12 cellular contexts compared by ENCODE assay signal in the genomic region with DNA sequence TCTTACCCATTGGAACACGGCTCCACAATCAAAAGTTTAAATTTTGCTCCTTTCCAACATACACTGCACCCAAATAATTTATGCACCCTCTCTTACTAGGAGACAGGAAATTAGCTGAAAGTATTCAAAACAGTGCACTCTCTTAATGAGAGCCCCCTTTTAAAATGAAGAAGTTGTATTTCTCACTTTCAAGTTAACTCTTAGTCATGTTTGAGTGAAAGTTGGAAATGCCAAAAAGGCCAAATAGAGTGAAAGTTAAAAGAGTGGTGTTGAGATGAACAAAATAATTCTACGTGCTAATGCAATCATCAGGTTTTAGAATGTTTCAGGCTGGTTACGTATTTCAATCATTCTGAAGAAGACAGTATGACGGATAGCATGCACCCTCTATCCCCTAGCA.
DNase-seq lines count a peak whose midpoint lies in the region; ATAC-seq and TF ChIP-seq lines count a peak whose summit lies in the region.
"Had no signal": no experiment of that assay in that cellular context is flagged by ENCODE, and none has a peak within 500 bp of the region (broad histone marks: within the 10 kb centered on the region; RNA-seq: fewer than 3 reads in every experiment).

No MANE protein-coding gene starts in this region.

- no peaks in the 10 kb centered on the region; the same call in 1 of the 3 replicates for H3K9me3 Mint-ChIP-seq in GM23338
- peaks cover 5% of the 10 kb centered on the region for H3K9me3 Mint-ChIP-seq in memory B cell

- H3K9me2 ChIP-seq in GM23338 (ENCODE audit: insufficient read depth), result peaks cover 12% of the 10 kb centered on the region

- no peaks in the 10 kb centered on the region for H3K9me3 ChIP-seq in WERI-Rb-1 (ENCODE audit: severe bottlenecking)
- H3K9me3 ChIP-seq: gastrocnemius medialis had no signal

- H4K20me1 ChIP-seq in GM23338 (replicated peaks; ENCODE audit: insufficient read depth), result no peaks in the 10 kb centered on the region

- ATAC-seq in GM18868 (IDR thresholded peaks at IDR 0.05; ENCODE audit: unreplicated experiment) (peak; percentile 83), GM23338 (no peak), HG03432 (IDR thresholded peaks at IDR 0.05; ENCODE audit: unreplicated experiment) (peak; percentile 83), memory B cell (ENCODE audit: low read depth) (peak; percentile 80)
- ATAC-seq: gastrocnemius medialis had no signal

- H3K4me1 ChIP-seq in GM23338 (ENCODE audit: insufficient read depth), result peaks cover 40% of the 10 kb centered on the region
- H3K4me1 ChIP-seq: gastrocnemius medialis had no signal

- TF ChIP-seq CTCF in GM23338 (conservative IDR thresholded peaks at IDR 0.05; ENCODE audit: low read depth in 2 of 2), result no peak
- TF ChIP-seq CTCF in WERI-Rb-1 (IDR thresholded peaks at IDR 0.05; ENCODE audit: low read depth, low read length), result no peak

- H3K27ac Mint-ChIP-seq in GM23338, result peak overlapping the region; percentile 6; the same call in 1 of the 2 replicates
- H3K27ac Mint-ChIP-seq in memory B cell, result peak overlapping the region; percentile 61
- H3K27ac Mint-ChIP-seq: activated T-helper 1 cell treated with anti-CD3 and anti-CD28 coated beads, Interleukin-12 subunit alpha, Interleukin-12 subunit beta, Interleukin-2, Interleukin-4 antibody, amounts not matched to agents 30 ng/mL and 10 ng/mL and 1 ng/mL, durations not matched to agents 14 hours and 24 hours and 36 hours; CD4-positive, CD25-positive, alpha-beta regulatory T cell had no signal

- H3K4me3 ChIP-seq in GM23338, result peak overlapping the region; percentile 14; the same call in 1 of the 2 replicates
- no peak overlapping the region for H3K4me3 ChIP-seq in WERI-Rb-1 (ENCODE audit: low read depth, low read length)
- H3K4me3 ChIP-seq: gastrocnemius medialis, skin epidermis had no signal

- peaks cover 2% of the 10 kb centered on the region for H3K27me3 Mint-ChIP-seq in GM23338 (ENCODE audit: insufficient read depth, low read depth, poor library complexity)
- no peaks in the 10 kb centered on the region for H3K27me3 Mint-ChIP-seq in memory B cell

- H3K36me3 ChIP-seq in GM23338 (ENCODE audit: insufficient read depth), result no peaks in the 10 kb centered on the region
- H3K36me3 ChIP-seq in WERI-Rb-1, result no peaks in the 10 kb centered on the region
- H3K36me3 ChIP-seq: gastrocnemius medialis had no signal

- H3K79me2 ChIP-seq in GM23338 (replicated peaks; ENCODE audit: insufficient read depth), result no peaks in the 10 kb centered on the region

- H3K4me1 Mint-ChIP-seq in GM23338 (peaks cover 43% of the 10 kb centered on the region), memory B cell (peaks cover 21% of the 10 kb centered on the region)
- H3K4me1 Mint-ChIP-seq: CD4-positive, CD25-positive, alpha-beta regulatory T cell had no signal

- peak overlapping the region; percentile 11; the same call in 1 of the 2 replicates for H3K27ac ChIP-seq in GM23338 (ENCODE audit: low read depth)
- H3K27ac ChIP-seq in WERI-Rb-1, result no peak overlapping the region
- H3K27ac ChIP-seq: gastrocnemius medialis, skin epidermis had no signal

- no peak overlapping the region for H2AFZ ChIP-seq in GM23338

- DNase-seq in GM23338 (ENCODE audit: low spot score) (no peak), memory B cell (ENCODE audit: low spot score in 2 of 2) (no peak), NCI-H2227 treated with DMSO at 0.1 percent for 48 hours (lab: John Stamatoyannopoulos, UW) (no peak), activated gamma-delta T cell (lab: John Stamatoyannopoulos, UW) (no peak), islet precursor cell (no peak), WERI-Rb-1 (no peak)
- DNase-seq: CD4-positive, CD25-positive, alpha-beta regulatory T cell; gastrocnemius medialis had no signal

- H3K27me3 ChIP-seq in GM23338 (ENCODE audit: insufficient read depth) (no peaks in the 10 kb centered on the region), WERI-Rb-1 (ENCODE audit: insufficient read depth, low read depth, severe bottlenecking) (no peaks in the 10 kb centered on the region)
- H3K27me3 ChIP-seq: gastrocnemius medialis had no signal

- H3F3A ChIP-seq in GM23338 (replicated peaks; ENCODE audit: low read depth), result no peaks in the 10 kb centered on the region

- H3K36me3 Mint-ChIP-seq in GM23338 (ENCODE audit: low read depth) (peaks cover 5% of the 10 kb centered on the region; the same call in 2 of the 3 replicates), memory B cell (peaks cover 6% of the 10 kb centered on the region)
- H3K36me3 Mint-ChIP-seq: CD4-positive, CD25-positive, alpha-beta regulatory T cell had no signal

- H3K4me3 Mint-ChIP-seq in GM23338 (peak overlapping the region; percentile 24), memory B cell (peak overlapping the region; percentile 74)
- H3K4me3 Mint-ChIP-seq: activated T-helper 1 cell treated with anti-CD3 and anti-CD28 coated beads, Interleukin-12 subunit alpha, Interleukin-12 subunit beta, Interleukin-2, Interleukin-4 antibody, amounts not matched to agents 30 ng/mL and 10 ng/mL and 1 ng/mL, durations not matched to agents 14 hours and 24 hours and 36 hours; CD4-positive, CD25-positive, alpha-beta regulatory T cell had no signal

- peak overlapping the region; percentile 46 for H3K4me2 ChIP-seq in GM23338

TF ChIP-seq in GM23338, 12 proteins besides CTCF, POLR2A, EP300 and RAD21 (continues in another document):
- TF ChIP-seq ZNF331 (CRISPR knock-in tag; IDR thresholded peaks at IDR 0.05; ENCODE audit: low read depth) (no peak), EZH2phosphoT487 (IDR thresholded peaks at IDR 0.05; ENCODE audit: unreplicated experiment) (no peak), STAT1 (IDR thresholded peaks at IDR 0.05; ENCODE audit: unreplicated experiment) (no peak), ZNF114 (CRISPR knock-in tag; IDR thresholded peaks at IDR 0.05) (no peak), NANOG (IDR thresholded peaks at IDR 0.05; ENCODE audit: borderline replicate concordance) (no peak), POLR2AphosphoS5 (IDR thresholded peaks at IDR 0.05; ENCODE audit: low read depth) (no peak)
- TF ChIP-seq, protein P1, sequence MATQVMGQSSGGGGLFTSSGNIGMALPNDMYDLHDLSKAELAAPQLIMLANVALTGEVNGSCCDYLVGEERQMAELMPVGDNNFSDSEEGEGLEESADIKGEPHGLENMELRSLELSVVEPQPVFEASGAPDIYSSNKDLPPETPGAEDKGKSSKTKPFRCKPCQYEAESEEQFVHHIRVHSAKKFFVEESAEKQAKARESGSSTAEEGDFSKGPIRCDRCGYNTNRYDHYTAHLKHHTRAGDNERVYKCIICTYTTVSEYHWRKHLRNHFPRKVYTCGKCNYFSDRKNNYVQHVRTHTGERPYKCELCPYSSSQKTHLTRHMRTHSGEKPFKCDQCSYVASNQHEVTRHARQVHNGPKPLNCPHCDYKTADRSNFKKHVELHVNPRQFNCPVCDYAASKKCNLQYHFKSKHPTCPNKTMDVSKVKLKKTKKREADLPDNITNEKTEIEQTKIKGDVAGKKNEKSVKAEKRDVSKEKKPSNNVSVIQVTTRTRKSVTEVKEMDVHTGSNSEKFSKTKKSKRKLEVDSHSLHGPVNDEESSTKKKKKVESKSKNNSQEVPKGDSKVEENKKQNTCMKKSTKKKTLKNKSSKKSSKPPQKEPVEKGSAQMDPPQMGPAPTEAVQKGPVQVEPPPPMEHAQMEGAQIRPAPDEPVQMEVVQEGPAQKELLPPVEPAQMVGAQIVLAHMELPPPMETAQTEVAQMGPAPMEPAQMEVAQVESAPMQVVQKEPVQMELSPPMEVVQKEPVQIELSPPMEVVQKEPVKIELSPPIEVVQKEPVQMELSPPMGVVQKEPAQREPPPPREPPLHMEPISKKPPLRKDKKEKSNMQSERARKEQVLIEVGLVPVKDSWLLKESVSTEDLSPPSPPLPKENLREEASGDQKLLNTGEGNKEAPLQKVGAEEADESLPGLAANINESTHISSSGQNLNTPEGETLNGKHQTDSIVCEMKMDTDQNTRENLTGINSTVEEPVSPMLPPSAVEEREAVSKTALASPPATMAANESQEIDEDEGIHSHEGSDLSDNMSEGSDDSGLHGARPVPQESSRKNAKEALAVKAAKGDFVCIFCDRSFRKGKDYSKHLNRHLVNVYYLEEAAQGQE (IDR thresholded peaks at IDR 0.05; ENCODE audit: unreplicated experiment), result no peak
